ENCODE assay signal across 9 cellular contexts in the genomic region with DNA sequence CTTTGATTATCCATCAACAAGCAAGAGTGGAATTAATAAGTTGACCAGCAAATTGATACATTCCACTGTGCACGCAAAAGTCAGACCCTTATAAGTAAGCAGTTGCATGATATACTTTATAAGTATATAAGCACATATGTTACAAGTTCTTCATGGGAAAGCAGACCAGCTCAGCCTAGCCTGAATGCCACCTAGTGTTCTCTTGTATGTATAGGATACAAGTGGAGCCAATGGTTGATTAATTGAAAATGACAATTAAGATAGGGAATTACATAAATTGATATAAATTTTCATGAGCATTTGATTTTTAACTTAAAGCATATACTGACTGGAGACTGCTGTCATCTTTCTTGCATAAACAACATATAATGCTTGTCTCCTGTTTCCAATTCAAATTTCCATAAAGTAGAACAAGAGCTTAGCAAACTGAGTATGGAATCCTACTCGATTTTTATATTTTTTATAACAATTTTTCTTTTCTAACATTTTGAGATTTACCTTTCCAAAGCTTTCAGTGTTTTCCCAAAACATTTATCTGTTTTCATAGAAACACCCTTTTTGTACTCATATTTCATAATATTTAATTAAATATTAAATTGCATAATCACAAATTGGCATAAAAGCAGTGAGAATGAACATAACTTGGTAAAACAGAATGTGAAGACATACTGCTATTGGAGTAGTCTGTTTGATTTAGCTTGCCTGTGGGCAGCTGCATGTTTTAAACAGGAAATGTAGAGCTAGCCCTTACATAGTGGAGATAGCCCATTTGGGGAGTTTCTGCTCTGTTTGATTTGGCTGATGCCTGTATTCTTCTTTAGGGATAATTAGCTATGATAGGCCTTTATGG.
DNase-seq lines count a peak whose midpoint lies in the region; FAIRE-seq and TF ChIP-seq lines count a peak whose summit lies in the region.
"Had no signal": no experiment of that assay in that cellular context is flagged by ENCODE, and none has a peak within 500 bp of the region (broad histone marks: within the 10 kb centered on the region; RNA-seq: fewer than 3 reads in every experiment).

No MANE protein-coding gene starts in this region.

- DNase-seq in DMS114 treated with DMSO at 0.1 percent for 48 hours (lab: John Stamatoyannopoulos, UW; ENCODE audit: unreplicated experiment) (peak; percentile 45), SK-MEL-5 (ENCODE audit: low read depth, low spot score) (peak; percentile 56), fibroblast of pulmonary artery (ENCODE audit: low read depth) (peak; percentile 74), pulmonary artery endothelial cell (ENCODE audit: low read depth, low spot score) (peak; percentile 13), tibial artery (no peak), GM12891 (ENCODE audit: insufficient read length, low spot score) (no peak)
- no peak for DNase-seq in stimulated activated naive CD4-positive, alpha-beta T cell treated with Interleukin-2 at 50 U/mL for 16 hours (lab: John Stamatoyannopoulos, UW)
- DNase-seq: naive B cell had no signal

- no peak overlapping the region for H3K9ac ChIP-seq in HUES48 (ENCODE audit: low read depth, low read length)

- intact Hi-C loops in tibial artery (cut with DNase I; ENCODE audit: low total_unique reads): no loop called here

- no peak overlapping the region for H3K4me3 ChIP-seq in HUES48 (ENCODE audit: low read depth, low read length)
- no peak overlapping the region for H3K4me3 ChIP-seq in fibroblast of pulmonary artery (replicated peaks; ENCODE audit: low read depth, low read length)
- no peak overlapping the region for H3K4me3 ChIP-seq in tibial artery

- H3K27ac ChIP-seq in HUES48 (ENCODE audit: low read depth, low read length) (peak overlapping the region; percentile 9), tibial artery (no peak overlapping the region)

- H3K9me3 ChIP-seq in HUES48 (ENCODE audit: control insufficient read depth, insufficient read depth, low read length) (no peaks in the 10 kb centered on the region), tibial artery (no peaks in the 10 kb centered on the region)

- TF ChIP-seq CTCF in fibroblast of pulmonary artery (IDR thresholded peaks at IDR 0.05; ENCODE audit: low read length, missing control alignments) (peak; percentile 72), tibial artery (IDR thresholded peaks at IDR 0.05) (no peak)

- no peak for TF ChIP-seq POLR2A in GM12891 (IDR thresholded peaks at IDR 0.05; ENCODE audit: low read depth, low read length)

- in situ Hi-C loops in SK-MEL-5 (cut with HindIII; ENCODE audit: low pct_unique_long_range_greater_than_20kb, low sequenced_read_pairs): no loop called here

- H3K4me1 ChIP-seq in HUES48 (ENCODE audit: control insufficient read depth, insufficient read depth, low read length) (no peaks in the 10 kb centered on the region), tibial artery (peaks cover 0 to 18% (median 6%) of the 10 kb centered on the region in 4 donors)

- no peak for FAIRE-seq in GM12891 (lab: Jason Lieb, UNC)

- H3K36me3 ChIP-seq in HUES48 (ENCODE audit: control insufficient read depth, insufficient read depth, low read length) (no peaks in the 10 kb centered on the region), tibial artery (no peaks in the 10 kb centered on the region)

- no peaks in the 10 kb centered on the region for H3K27me3 ChIP-seq in HUES48 (ENCODE audit: control insufficient read depth, insufficient read depth, low read length)
- H3K27me3 ChIP-seq in tibial artery: no peaks in the 10 kb centered on the region

TF ChIP-seq in GM12891, 5 proteins besides CTCF, POLR2A, EP300 and RAD21:
- TF ChIP-seq PAX5 (IDR thresholded peaks at IDR 0.05; ENCODE audit: insufficient read depth, low read length, severe bottlenecking) (no peak), SPI1 (IDR thresholded peaks at IDR 0.05; ENCODE audit: low read depth, low read length) (no peak), POLR2AphosphoS5 (IDR thresholded peaks at IDR 0.05; ENCODE audit: low read depth, low read length) (no peak), POU2F2 (IDR thresholded peaks at IDR 0.05; ENCODE audit: low read depth, low read length) (no peak)

Comparison
In these comparisons a context has a peak if more than half of its experiments do, and no peak if none do; other contexts are left out.
1. DNase-seq: peak in DMS114 treated with DMSO at 0.1 percent for 48 hours (single experiment), SK-MEL-5 (single experiment), fibroblast of pulmonary artery (single experiment) and pulmonary artery endothelial cell (single experiment); none in tibial artery (0 of 2), GM12891 (single experiment) and stimulated activated naive CD4-positive, alpha-beta T cell treated with Interleukin-2 at 50 U/mL for 16 hours (single experiment).